Comparison of ENCODE assay signal across 24 cellular contexts in genomic region chr4:159374749-159375535, GRCh38.
A peak's percentile ranks its signal among the peaks of the same experiment; 100 is the strongest.
DNase-seq lines count a peak whose midpoint lies in the region; ATAC-seq, FAIRE-seq and TF ChIP-seq lines count a peak whose summit lies in the region.
"Had no signal": no experiment of that assay in that cellular context is flagged by ENCODE, and none has a peak within 500 bp of the region (broad histone marks: within the 10 kb centered on the region; RNA-seq: fewer than 3 reads in every experiment).

No MANE protein-coding gene starts in this region.

- no peak for FAIRE-seq in K562 (lab: Jason Lieb, UNC)
- FAIRE-seq: A549, colon, kidney had no signal

- TF ChIP-seq POLR2A in K562 (conservative IDR thresholded peaks at IDR 0.05): no peak

- H3K4me2 ChIP-seq in GM23248 (ENCODE audit: unreplicated experiment) (peak overlapping the region; percentile 7), K562 (ENCODE audit: insufficient read depth, low read length) (no peak overlapping the region), mesenchymal stem cell (ENCODE audit: low read length, poor library complexity, severe bottlenecking) (no peak overlapping the region)
- H3K4me2 ChIP-seq: A549 had no signal

- H3K79me2 ChIP-seq in GM23248 (ENCODE audit: insufficient read depth): no peaks in the 10 kb centered on the region
- no peaks in the 10 kb centered on the region for H3K79me2 ChIP-seq in K562 (ENCODE audit: control insufficient read depth, insufficient read depth, low read length)

- no peaks in the 10 kb centered on the region for H3K9me1 ChIP-seq in K562 (ENCODE audit: control insufficient read depth, insufficient read depth, low read length)

- H3K9me2 ChIP-seq in GM23248 (ENCODE audit: insufficient read depth): no peaks in the 10 kb centered on the region

- TF ChIP-seq EP300 in K562 (IDR thresholded peaks at IDR 0.05; ENCODE audit: low read length): peak; percentile 58; the same call in 1 of the 2 replicates

- no peak for TF ChIP-seq CTCF in AG04449 (IDR thresholded peaks at IDR 0.05; ENCODE audit: insufficient read depth, low read length, missing control alignments)
- TF ChIP-seq CTCF in K562 (IDR thresholded peaks at IDR 0.05 in 2 of 3, conservative IDR thresholded peaks at IDR 0.05 in 1 of 3; ENCODE audit: insufficient read depth in 2 of 3, low read depth in 1 of 3, low read length in 3 of 3): no peak

- peak overlapping the region; percentile 52 for H4K8ac ChIP-seq in mesenchymal stem cell (ENCODE audit: low read length)

- POLR2A ChIA-PET in AG04449 (lab: Yijun Ruan, JAX): interaction anchor here (0.7 to 1.2 kb wide), 4 partner anchors 8 to 147 kb away, joined by 3 to 4 read pairs (median 3); no protein-coding TSS in a partner anchor
- POLR2A ChIA-PET in K562 (lab: Yijun Ruan, JAX): interaction anchor here (1.4 kb wide), 1 partner anchor 15 kb away, joined by 3 read pairs; no protein-coding TSS in a partner anchor

- peak overlapping the region in 1 of 2 experiments; percentile 85 for H3K18ac ChIP-seq in mesenchymal stem cell (ENCODE audit: low read depth in 1 of 2, low read length in 2 of 2)

- no peak overlapping the region for H3K14ac ChIP-seq in mesenchymal stem cell (ENCODE audit: low read length in 2 of 2)

- peaks cover 10% of the 10 kb centered on the region; the same call in 1 of the 2 replicates for H3F3A ChIP-seq in GM23248 (ENCODE audit: insufficient read depth)

- H2BK15ac ChIP-seq in mesenchymal stem cell (ENCODE audit: low read depth, poor library complexity, severe bottlenecking): peak overlapping the region; percentile 60

- H3K27ac ChIP-seq in GM23248: peak overlapping the region; percentile 50
- H3K27ac ChIP-seq in K562 (ENCODE audit: extremely low read depth, low read depth, low read length): no peak overlapping the region
- no peak overlapping the region for H3K27ac ChIP-seq in mesenchymal stem cell (ENCODE audit: low read length, poor library complexity, severe bottlenecking)
- H3K27ac ChIP-seq: A549, gastrocnemius medialis had no signal

- intact Hi-C loops in K562 (cut with micrococcal nuclease): no loop called here

- H3K4me1 ChIP-seq in GM23248 (ENCODE audit: insufficient read depth): peaks cover 14% of the 10 kb centered on the region
- H3K4me1 ChIP-seq in K562 (replicated peaks in 1 of 2; ENCODE audit: control insufficient read depth in 2 of 2, insufficient read depth in 2 of 2, low read length in 2 of 2): no peaks in the 10 kb centered on the region; a peak in 1 of 5 replicates
- H3K4me1 ChIP-seq in mesenchymal stem cell (ENCODE audit: control insufficient read depth, insufficient read depth, low read depth, low read length): peaks cover 2% of the 10 kb centered on the region
- H3K4me1 ChIP-seq: A549, gastrocnemius medialis had no signal

- no peak overlapping the region for H2AK5ac ChIP-seq in mesenchymal stem cell (ENCODE audit: low read length, severe bottlenecking)

- H3K4me3 ChIP-seq in AG04449 (ENCODE audit: low read depth, low read length): no peak overlapping the region
- no peak overlapping the region for H3K4me3 ChIP-seq in GM23248
- no peak overlapping the region for H3K4me3 ChIP-seq in K562
- H3K4me3 ChIP-seq in mesenchymal stem cell (ENCODE audit: insufficient read depth in 1 of 2, low read depth in 1 of 2, low read length in 2 of 2): no peak overlapping the region
- H3K4me3 ChIP-seq: A549, gastrocnemius medialis, lung had no signal

- H3K79me1 ChIP-seq in mesenchymal stem cell (replicated peaks; ENCODE audit: low read length, poor library complexity, severe bottlenecking): no peaks in the 10 kb centered on the region

- H3K36me3 ChIP-seq in GM23248 (ENCODE audit: low read depth): no peaks in the 10 kb centered on the region
- H3K36me3 ChIP-seq in K562 (ENCODE audit: control insufficient read depth, insufficient read depth, low read length): no peaks in the 10 kb centered on the region
- no peaks in the 10 kb centered on the region for H3K36me3 ChIP-seq in mesenchymal stem cell (ENCODE audit: control insufficient read depth in 1 of 2, insufficient read depth in 2 of 2, low read depth in 1 of 2, low read length in 2 of 2)
- H3K36me3 ChIP-seq: gastrocnemius medialis had no signal

- H3K4ac ChIP-seq in mesenchymal stem cell (ENCODE audit: low read depth in 1 of 2, low read length in 2 of 2): no peak overlapping the region

- ATAC-seq in K562 (peak; percentile 57), HG02623 (IDR thresholded peaks at IDR 0.05; ENCODE audit: unreplicated experiment) (no peak), HG02798 (IDR thresholded peaks at IDR 0.05; ENCODE audit: poor library complexity, unreplicated experiment) (no peak)
- ATAC-seq: A549, gastrocnemius medialis, right cardiac atrium had no signal

- BruUV-seq in K562 (replicated peaks; lab: Mats Ljungman, UMichigan): no TSS peak

- no peak overlapping the region for H3K23ac ChIP-seq in mesenchymal stem cell (ENCODE audit: low read length in 2 of 2)

- H4K91ac ChIP-seq in mesenchymal stem cell (ENCODE audit: low read length): peak overlapping the region; percentile 90

- H4K20me1 ChIP-seq in GM23248 (ENCODE audit: insufficient read depth): no peaks in the 10 kb centered on the region
- H4K20me1 ChIP-seq in K562 (replicated peaks; ENCODE audit: control insufficient read depth, insufficient read depth, low read length): no peaks in the 10 kb centered on the region

- in situ Hi-C loops in GM23248 (cut with MboI): no loop called here
- in situ Hi-C loops in K562 (cut with MboI): no loop called here

- no peak overlapping the region for H2BK120ac ChIP-seq in mesenchymal stem cell (ENCODE audit: low read depth, low read length)

- 48 to 50% methylated on average over 3 of the region's 3 CpGs for WGBS in GM23248 (ENCODE audit: low coverage in 1 of 2, low lambda C conversion rate in 2 of 2, missing lambda C conversion rate in 2 of 2), 2 experiments
- 5% methylated on average over 3 of the region's 3 CpGs for WGBS in K562 (ENCODE audit: insufficient coverage, low coverage, missing lambda C conversion rate)
- 35% methylated on average over 3 of the region's 3 CpGs for WGBS in mesenchymal stem cell

- H3K9me3 ChIP-seq in GM23248 (ENCODE audit: low read depth) (no peaks in the 10 kb centered on the region), K562 (replicated peaks; ENCODE audit: control insufficient read depth, insufficient read depth, low read depth, low read length) (no peaks in the 10 kb centered on the region), mesenchymal stem cell (ENCODE audit: control insufficient read depth, low read length) (no peaks in the 10 kb centered on the region)
- H3K9me3 ChIP-seq: A549, gastrocnemius medialis had no signal

- peak overlapping the region in 1 of 2 experiments; percentile 75 for H2BK12ac ChIP-seq in mesenchymal stem cell (ENCODE audit: low read length in 2 of 2)

- CTCF ChIA-PET in AG04449 (lab: Yijun Ruan, JAX) (interaction anchor here (1.0 to 1.8 kb wide), 2 partner anchors 9 to 15 kb away, joined by 5 to 6 read pairs; no protein-coding TSS in a partner anchor), K562 (lab: Yijun Ruan, JAX; ENCODE audit: low intra/inter-chr PET ratio) (no interaction called here)

- DNase-seq in AG04449 (ENCODE audit: low read depth, low spot score) (peak; percentile 67), GM23248 (peak; percentile 61), K562 (ENCODE audit: extremely low read depth in 1 of 4, low spot score in 3 of 4) (no peak), mesenchymal stem cell (peak; percentile 85), OCI-M2 (lab: John Stamatoyannopoulos, UW; ENCODE audit: unreplicated experiment) (no peak)
- no peak for DNase-seq in stimulated activated CD4-positive, alpha-beta T cell treated with anti-CD3 and anti-CD28 coated beads, Interleukin-4, amount 100 ng/mL, for 4 hours
- DNase-seq: activated CD4-positive, alpha-beta memory T cell treated with anti-CD3 and anti-CD28 coated beads, Interleukin-2, amount 10 ng/mL, durations not matched to agents 7 days and 5 days; activated CD4-positive, CD25-positive, alpha-beta regulatory T cell; activated gamma-delta T cell treated with Interleukin-2 at 50 U/mL for 16 hours; activated T-cell treated with anti-CD3 and anti-CD28 coated beads for 4 hours; amniotic stem cell; CD8-positive, alpha-beta memory T cell; gastrocnemius medialis; H9; kidney; NCI-H1417; NCI-H510A; right cardiac atrium; T-helper 9 cell had no signal

- no peak for TF ChIP-seq RAD21 in K562 (CRISPR knock-in tag; conservative IDR thresholded peaks at IDR 0.05 in 1 of 2, IDR thresholded peaks at IDR 0.05 in 1 of 2)

- H3K9ac ChIP-seq in GM23248: peak overlapping the region; percentile 37; the same call in 1 of the 2 replicates
- no peak overlapping the region for H3K9ac ChIP-seq in K562 (ENCODE audit: insufficient read depth in 1 of 2, low read depth in 2 of 2, low read length in 2 of 2)
- no peak overlapping the region for H3K9ac ChIP-seq in mesenchymal stem cell (ENCODE audit: low read length)

- H2AFZ ChIP-seq in GM23248 (peak overlapping the region; percentile 60), K562 (ENCODE audit: low read depth, low read length) (no peak overlapping the region), mesenchymal stem cell (ENCODE audit: low read depth, low read length) (no peak overlapping the region)

- H2BK5ac ChIP-seq in mesenchymal stem cell (ENCODE audit: low read depth, low read length, poor library complexity, severe bottlenecking): no peak overlapping the region

- H3K27me3 ChIP-seq in GM23248 (replicated peaks; ENCODE audit: insufficient read depth) (no peaks in the 10 kb centered on the region), K562 (ENCODE audit: control insufficient read depth in 2 of 2, insufficient read depth in 2 of 2, low read length in 2 of 2) (peaks cover 0 to 4% of the 10 kb centered on the region in 2 experiments; a peak in 2 of 5 replicates), mesenchymal stem cell (ENCODE audit: control insufficient read depth in 1 of 2, insufficient read depth in 1 of 2, low read length in 2 of 2) (no peaks in the 10 kb centered on the region)
- H3K27me3 ChIP-seq: gastrocnemius medialis had no signal

TF ChIP-seq in K562, 482 proteins besides CTCF, POLR2A, EP300 and RAD21 (continues in another document):
- TF ChIP-seq ZBTB34 (CRISPR knock-in tag; IDR thresholded peaks at IDR 0.05): no peak

Comparison
In these comparisons a context has a peak if more than half of its experiments do, and no peak if none do; other contexts are left out.
1. DNase-seq: peak in AG04449 (single experiment), GM23248 (single experiment) and mesenchymal stem cell (single experiment); none in K562 (0 of 4), stimulated activated CD4-positive, alpha-beta T cell treated with anti-CD3 and anti-CD28 coated beads, Interleukin-4, amount 100 ng/mL, for 4 hours (0 of 2) and OCI-M2 (single experiment).